23 cellular contexts compared by ENCODE assay signal in genomic region chr4:36420111-36420679, GRCh38.
DNase-seq lines count a peak whose midpoint lies in the region; ATAC-seq, FAIRE-seq and TF ChIP-seq lines count a peak whose summit lies in the region.
"Had no signal": no experiment of that assay in that cellular context is flagged by ENCODE, and none has a peak within 500 bp of the region (broad histone marks: within the 10 kb centered on the region; RNA-seq: fewer than 3 reads in every experiment).

No MANE protein-coding gene starts in this region.

- H3K14ac ChIP-seq in H1 (ENCODE audit: insufficient read length): no peak overlapping the region

- H2AFZ ChIP-seq in H1 (ENCODE audit: low read length) (no peak overlapping the region), neural progenitor cell (replicated peaks) (peak overlapping the region; percentile 26)

- H2BK12ac ChIP-seq in H1 (ENCODE audit: low read depth, low read length): no peak overlapping the region

- H4K5ac ChIP-seq in H1 (ENCODE audit: insufficient read length, low read depth, low read length): no peak overlapping the region

- no peak overlapping the region for H2BK20ac ChIP-seq in H1 (ENCODE audit: low read length)

- intact Hi-C loops in Right ventricle myocardium inferior (cut with DNase I): no loop called here
- intact Hi-C loops in left ventricle myocardium superior (cut with micrococcal nuclease): no loop called here
- intact Hi-C loops in upper lobe of right lung (cut with DNase I): no loop called here
- intact Hi-C loops in prostate gland (cut with DNase I): no loop called here
- intact Hi-C loops in spleen (cut with DNase I; ENCODE audit: low total_unique reads): no loop called here

- POLR2A ChIA-PET in H1 (lab: Charles Lee; ENCODE audit: partially characterized antibody): no interaction called here

- no peaks in the 10 kb centered on the region for H3F3A ChIP-seq in neural progenitor cell (ENCODE audit: low read depth)

- no peak for TF ChIP-seq POLR2A in H1 (IDR thresholded peaks at IDR 0.05; ENCODE audit: control extremely low read depth in 1 of 2, low read depth in 2 of 2, low read length in 2 of 2)
- TF ChIP-seq POLR2A in prostate gland (IDR thresholded peaks at IDR 0.05): no peak
- no peak for TF ChIP-seq POLR2A in spleen (IDR thresholded peaks at IDR 0.05)

- H3K27me3 Mint-ChIP-seq in neural progenitor cell (ENCODE audit: insufficient read depth, low read depth): no peaks in the 10 kb centered on the region

- H3K36me3 ChIP-seq in H1 (ENCODE audit: control insufficient read depth in 2 of 4, insufficient read depth in 4 of 4, low read length in 3 of 4) (no peaks in the 10 kb centered on the region), neural progenitor cell (no peaks in the 10 kb centered on the region), upper lobe of right lung (no peaks in the 10 kb centered on the region), prostate gland (no peaks in the 10 kb centered on the region), spleen (no peaks in the 10 kb centered on the region)

- no peaks in the 10 kb centered on the region for H3K4me1 Mint-ChIP-seq in neural progenitor cell

- no peak overlapping the region for H4K91ac ChIP-seq in H1 (replicated peaks; ENCODE audit: insufficient read length, low read length)

- H3K79me1 ChIP-seq in H1 (ENCODE audit: low read depth, low read length): no peaks in the 10 kb centered on the region

- H3K9ac ChIP-seq in H1 (replicated peaks in 1 of 4; ENCODE audit: extremely low read depth in 1 of 4, low read depth in 3 of 4, low read length in 3 of 4) (no peak overlapping the region), neural progenitor cell (no peak overlapping the region)
- H3K9ac ChIP-seq: BLaER1 treated with 17β-estradiol and CSF1 and Interleukin-3, amounts not matched to agents 10 nM and 100 nM had no signal

- peak; percentile 16 for ATAC-seq in Right ventricle myocardium inferior
- ATAC-seq in left ventricle myocardium superior: no peak
- peak; percentile 31 for ATAC-seq in upper lobe of right lung
- ATAC-seq: CD8-positive, alpha-beta T cell had no signal

- H3K4me3 Mint-ChIP-seq in neural progenitor cell: no peak overlapping the region
- H3K4me3 Mint-ChIP-seq: CD8-positive, alpha-beta T cell had no signal

- DNase-seq in Right ventricle myocardium inferior (ENCODE audit: missing footprints) (no peak), left ventricle myocardium superior (no peak), H1 (ENCODE audit: low read depth in 1 of 2, low spot score in 2 of 2) (peak in 1 of 2 experiments; percentile 9), neural progenitor cell (ENCODE audit: low spot score) (peak; percentile 59), upper lobe of right lung (no peak), prostate gland (ENCODE audit: low spot score) (no peak), OCI-M1 (lab: John Stamatoyannopoulos, UW) (no peak), spleen (no peak)
- DNase-seq: ACHN; CD8-positive, alpha-beta T cell; GOT3; Kasumi-1; NCI-H1417; NCI-H1694 treated with DMSO at 0.1 percent for 48 hours; NCI-H2081 treated with DMSO at 0.1 percent for 48 hours; NCI-H446; NCI-H526; SHP77 treated with DMSO at 0.1 percent for 48 hours had no signal

- H4K8ac ChIP-seq in H1 (ENCODE audit: extremely low read depth, insufficient read depth, low read length): 0 out of 2 replicates have a peak overlapping the region, but pooled peaks have one; percentile 12

- no peak overlapping the region for H3K56ac ChIP-seq in H1 (replicated peaks; ENCODE audit: insufficient read length, low read depth, low read length)

- no peaks in the 10 kb centered on the region for H3K27me3 ChIP-seq in H1 (replicated peaks in 1 of 4; ENCODE audit: control insufficient read depth in 3 of 4, extremely low read depth in 1 of 4, insufficient read depth in 3 of 4, low read length in 3 of 4)
- H3K27me3 ChIP-seq in neural progenitor cell: no peaks in the 10 kb centered on the region
- peaks cover 8% of the 10 kb centered on the region for H3K27me3 ChIP-seq in upper lobe of right lung
- no peaks in the 10 kb centered on the region for H3K27me3 ChIP-seq in prostate gland (replicated peaks; ENCODE audit: insufficient read depth)
- peaks cover 0 to 26% (median 0%) of the 10 kb centered on the region in 7 donors for H3K27me3 ChIP-seq in spleen (replicated peaks in 1 of 7)
- H3K27me3 ChIP-seq: BLaER1 treated with 17β-estradiol and CSF1 and Interleukin-3, amounts not matched to agents 10 nM and 100 nM had no signal

- H2BK5ac ChIP-seq in H1 (ENCODE audit: low read depth, low read length): no peak overlapping the region

- H3K4ac ChIP-seq in H1 (replicated peaks; ENCODE audit: insufficient read length, low read depth, low read length): no peak overlapping the region

- no peaks in the 10 kb centered on the region for H3K4me1 ChIP-seq in H1 (replicated peaks in 1 of 4; ENCODE audit: control insufficient read depth in 3 of 4, insufficient read depth in 4 of 4, low read length in 3 of 4)
- H3K4me1 ChIP-seq in neural progenitor cell: peaks cover 3% of the 10 kb centered on the region
- no peaks in the 10 kb centered on the region for H3K4me1 ChIP-seq in upper lobe of right lung
- H3K4me1 ChIP-seq in prostate gland (replicated peaks): no peaks in the 10 kb centered on the region
- H3K4me1 ChIP-seq in spleen: no peaks in the 10 kb centered on the region
- H3K4me1 ChIP-seq: BLaER1 treated with 17β-estradiol and CSF1 and Interleukin-3, amounts not matched to agents 10 nM and 100 nM had no signal

- H3K9me3 ChIP-seq in H1 (ENCODE audit: insufficient read depth in 2 of 2, low read depth in 1 of 2, low read length in 1 of 2) (no peaks in the 10 kb centered on the region), neural progenitor cell (ENCODE audit: low read depth) (no peaks in the 10 kb centered on the region), upper lobe of right lung (no peaks in the 10 kb centered on the region), prostate gland (no peaks in the 10 kb centered on the region), spleen (no peaks in the 10 kb centered on the region)

- no peak overlapping the region for H3K4me3 ChIP-seq in H1 (ENCODE audit: extremely low read depth in 1 of 4, insufficient read depth in 2 of 4, low read depth in 3 of 4, low read length in 4 of 4)
- no peak overlapping the region for H3K4me3 ChIP-seq in neural progenitor cell
- no peak overlapping the region for H3K4me3 ChIP-seq in upper lobe of right lung
- no peak overlapping the region for H3K4me3 ChIP-seq in prostate gland
- H3K4me3 ChIP-seq in spleen: no peak overlapping the region
- H3K4me3 ChIP-seq: BLaER1 treated with 17β-estradiol and CSF1 and Interleukin-3, amounts not matched to agents 10 nM and 100 nM; SK-N-MC had no signal

- no peak overlapping the region for H3K23ac ChIP-seq in H1 (ENCODE audit: insufficient read length)

- no peaks in the 10 kb centered on the region for H3K36me3 Mint-ChIP-seq in neural progenitor cell
- H3K36me3 Mint-ChIP-seq: CD8-positive, alpha-beta T cell had no signal

- H3K4me2 ChIP-seq in H1 (ENCODE audit: insufficient read depth in 1 of 2, low read depth in 2 of 2, low read length in 2 of 2): no peak overlapping the region
- no peak overlapping the region for H3K4me2 ChIP-seq in neural progenitor cell
- H3K4me2 ChIP-seq: BLaER1 treated with 17β-estradiol and CSF1 and Interleukin-3, amounts not matched to agents 10 nM and 100 nM had no signal

- H3K18ac ChIP-seq in H1 (ENCODE audit: extremely low read depth, low read length): 0 out of 2 replicates have a peak overlapping the region, but pooled peaks have one; percentile 11

- no peak for FAIRE-seq in H1 (lab: Jason Lieb, UNC)
- FAIRE-seq: G401.6, GM12892 had no signal

- H3K27ac ChIP-seq in H1 (ENCODE audit: low read depth, low read length) (no peak overlapping the region), neural progenitor cell (no peak overlapping the region), upper lobe of right lung (no peak overlapping the region), prostate gland (no peak overlapping the region), spleen (no peak overlapping the region)
- H3K27ac ChIP-seq: 22Rv1; BLaER1 treated with 17β-estradiol and CSF1 and Interleukin-3, amounts not matched to agents 10 nM and 100 nM; SK-N-MC had no signal

- peak; percentile 48 to 54 for TF ChIP-seq RAD21 in H1 (IDR thresholded peaks at IDR 0.05 in 1 of 2, conservative IDR thresholded peaks at IDR 0.05 in 1 of 2; ENCODE audit: low read depth in 2 of 2, low read length in 2 of 2)

- H4K20me1 ChIP-seq in H1 (replicated peaks in 1 of 2; ENCODE audit: control insufficient read depth in 1 of 2, insufficient read depth in 2 of 2, low read length in 2 of 2) (no peaks in the 10 kb centered on the region), neural progenitor cell (ENCODE audit: low read depth) (no peaks in the 10 kb centered on the region)
- H4K20me1 ChIP-seq: BLaER1 treated with 17β-estradiol and CSF1 and Interleukin-3, amounts not matched to agents 10 nM and 100 nM had no signal

- no peaks in the 10 kb centered on the region for H3K9me3 Mint-ChIP-seq in neural progenitor cell
- H3K9me3 Mint-ChIP-seq: CD8-positive, alpha-beta T cell had no signal

- H3K79me2 ChIP-seq in H1 (ENCODE audit: control insufficient read depth in 1 of 2, insufficient read depth in 2 of 2, low read length in 2 of 2) (no peaks in the 10 kb centered on the region), neural progenitor cell (ENCODE audit: low read depth) (no peaks in the 10 kb centered on the region)

- TF ChIP-seq CTCF in H1 (IDR thresholded peaks at IDR 0.05; ENCODE audit: control extremely low read depth in 1 of 3, insufficient read depth in 1 of 3, low read depth in 1 of 3, low read length in 3 of 3): peak; percentile 15 to 45 (median 29); a peak in 3 of 4 replicates
- TF ChIP-seq CTCF in neural progenitor cell (IDR thresholded peaks at IDR 0.05): peak; percentile 34
- TF ChIP-seq CTCF in upper lobe of right lung (IDR thresholded peaks at IDR 0.05): no peak
- no peak for TF ChIP-seq CTCF in prostate gland (IDR thresholded peaks at IDR 0.05)
- no peak for TF ChIP-seq CTCF in spleen (IDR thresholded peaks at IDR 0.05 in 8 of 11, conservative IDR thresholded peaks at IDR 0.05 in 3 of 11)

- H3K23me2 ChIP-seq in H1 (ENCODE audit: low read depth, low read length): no peaks in the 10 kb centered on the region

- no peak for TF ChIP-seq EP300 in H1 (IDR thresholded peaks at IDR 0.05; ENCODE audit: borderline replicate concordance in 1 of 2, low read depth in 2 of 2, low read length in 2 of 2)

- no peak overlapping the region for H2AK5ac ChIP-seq in H1 (ENCODE audit: low read depth, low read length)

- CTCF ChIA-PET in H1 (lab: Charles Lee; ENCODE audit: partially characterized antibody): interaction anchor here (0.6 to 1.8 kb wide), 8 partner anchors 9 to 961 kb away, joined by 3 to 7 read pairs (median 3); no protein-coding TSS in a partner anchor

- 97% methylated on average over 3 of the region's 3 CpGs; no CpG with 5 or more reads in 1 of the 2 experiments for WGBS in H1 (ENCODE audit: extremely low coverage in 1 of 2, insufficient coverage in 1 of 2, insufficient read length in 1 of 2, insufficient replicate concordance in 2 of 2, low coverage in 1 of 2, low lambda C conversion rate in 2 of 2, missing lambda C conversion rate in 1 of 2), 2 experiments
- WGBS in prostate gland: 88% methylated on average over 3 of the region's 3 CpGs
- WGBS in spleen, 5 donors: 75 to 93% (median 90%) methylated on average over 1 to 3 of the region's 3 CpGs

- no peak overlapping the region for H3K27ac Mint-ChIP-seq in neural progenitor cell
- H3K27ac Mint-ChIP-seq: CD8-positive, alpha-beta T cell had no signal

- no peak overlapping the region for H2BK15ac ChIP-seq in H1 (ENCODE audit: low read length)

- no peak overlapping the region for H2BK120ac ChIP-seq in H1 (replicated peaks; ENCODE audit: low read depth, low read length)

Comparison
In these comparisons a context has a peak if more than half of its experiments do, and no peak if none do; other contexts are left out.
1. CTCF ChIP-seq: peak in H1 (3 of 3) and neural progenitor cell (single experiment); none in upper lobe of right lung (single experiment), prostate gland (0 of 4) and spleen (0 of 11).